13 cellular contexts compared by ENCODE assay signal in the genomic region with DNA sequence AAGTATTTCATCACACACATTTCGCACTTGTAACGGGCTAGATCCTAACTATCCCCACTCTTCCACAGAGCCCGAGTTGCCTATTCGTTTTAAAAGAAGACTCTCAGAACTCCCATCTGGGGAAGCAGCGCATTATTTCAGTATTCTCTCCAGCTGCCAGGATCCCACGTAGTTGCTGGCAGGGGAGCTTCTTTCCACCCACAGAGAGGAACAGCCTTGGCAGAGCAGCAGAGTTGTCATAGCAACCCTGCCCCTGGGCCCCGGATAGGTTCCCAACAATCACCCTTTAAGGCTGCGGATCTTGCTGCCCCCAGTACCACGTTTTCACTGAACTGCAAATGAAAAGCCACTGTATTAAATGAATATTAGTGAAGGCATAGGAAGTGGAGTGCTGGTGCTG.
DNase-seq lines count a peak whose midpoint lies in the region; ATAC-seq and TF ChIP-seq lines count a peak whose summit lies in the region.
"Had no signal": no experiment of that assay in that cellular context is flagged by ENCODE, and none has a peak within 500 bp of the region (broad histone marks: within the 10 kb centered on the region; RNA-seq: fewer than 3 reads in every experiment).

No MANE protein-coding gene starts in this region.

- H3K4me3 ChIP-seq in SK-N-MC (peak overlapping the region; percentile 44), hepatocyte (no peak overlapping the region), WERI-Rb-1 (ENCODE audit: low read depth, low read length) (no peak overlapping the region)
- H3K4me3 ChIP-seq: SJSA1 had no signal

- DNase-seq in NCI-H1048 (lab: John Stamatoyannopoulos, UW), result peak; percentile 45
- peak; percentile 35 for DNase-seq in SK-N-MC (ENCODE audit: low read depth, low spot score)
- DNase-seq in hepatocyte (ENCODE audit: low spot score), result peak; percentile 13
- no peak for DNase-seq in sciatic nerve (ENCODE audit: low spot score)
- no peak for DNase-seq in WERI-Rb-1
- no peak for DNase-seq in SW480 (ENCODE audit: low spot score)
- DNase-seq: DMS79 treated with DMSO at 0.1 percent for 48 hours, HFFc6, NCI-H2029 had no signal

- intact Hi-C loops in sciatic nerve (cut with DNase I), result no loop called here

- no peaks in the 10 kb centered on the region for H3K27me3 ChIP-seq in hepatocyte
- H3K27me3 ChIP-seq in WERI-Rb-1 (ENCODE audit: insufficient read depth, low read depth, severe bottlenecking), result no peaks in the 10 kb centered on the region
- H3K27me3 ChIP-seq: SJSA1 had no signal

- H3K79me2 ChIP-seq in hepatocyte, result no peaks in the 10 kb centered on the region
- H3K79me2 ChIP-seq: parathyroid adenoma had no signal

- no peaks in the 10 kb centered on the region for H4K20me1 ChIP-seq in hepatocyte (ENCODE audit: insufficient read depth, poor library complexity, severe bottlenecking)

- H3K36me3 ChIP-seq in SK-N-MC (ENCODE audit: insufficient read depth, low read length) (no peaks in the 10 kb centered on the region), hepatocyte (replicated peaks; ENCODE audit: insufficient read depth, low read depth) (no peaks in the 10 kb centered on the region), WERI-Rb-1 (no peaks in the 10 kb centered on the region)
- H3K36me3 ChIP-seq: SJSA1 had no signal

- no peak overlapping the region for H2AFZ ChIP-seq in hepatocyte
- H2AFZ ChIP-seq: parathyroid adenoma had no signal

- H3K27ac ChIP-seq in SK-N-MC, result peak overlapping the region; percentile 13; the same call in 1 of the 2 replicates
- no peak overlapping the region for H3K27ac ChIP-seq in hepatocyte
- no peak overlapping the region for H3K27ac ChIP-seq in WERI-Rb-1
- H3K27ac ChIP-seq: parathyroid adenoma, SJSA1 had no signal

- H3K4me1 ChIP-seq in hepatocyte (ENCODE audit: insufficient read depth), result no peaks in the 10 kb centered on the region
- H3K4me1 ChIP-seq: parathyroid adenoma, SJSA1 had no signal

- H3K9me3 ChIP-seq in SK-N-MC (ENCODE audit: low read depth, low read length), result no peaks in the 10 kb centered on the region
- H3K9me3 ChIP-seq in hepatocyte (ENCODE audit: low read depth), result no peaks in the 10 kb centered on the region
- H3K9me3 ChIP-seq in WERI-Rb-1 (ENCODE audit: severe bottlenecking), result no peaks in the 10 kb centered on the region
- H3K9me3 ChIP-seq: SJSA1 had no signal

- ATAC-seq in sciatic nerve (peak; percentile 55), HG03469 (IDR thresholded peaks at IDR 0.05; ENCODE audit: unreplicated experiment) (no peak), esophagus mucosa (no peak)

- 46% methylated on average over 9 of the region's 9 CpGs for WGBS in hepatocyte (ENCODE audit: low lambda C conversion rate, missing lambda C conversion rate)

- H3K9ac ChIP-seq in SK-N-MC (ENCODE audit: insufficient read length), result no peak overlapping the region
- H3K9ac ChIP-seq: parathyroid adenoma had no signal

- H3K4me2 ChIP-seq in hepatocyte, result no peak overlapping the region

- H3K9me2 ChIP-seq in hepatocyte (replicated peaks; ENCODE audit: insufficient read depth), result no peaks in the 10 kb centered on the region

- TF ChIP-seq CTCF in hepatocyte (IDR thresholded peaks at IDR 0.05; ENCODE audit: poor library complexity) (no peak), WERI-Rb-1 (IDR thresholded peaks at IDR 0.05; ENCODE audit: low read depth, low read length) (no peak)

Comparison
In these comparisons a context has a peak if more than half of its experiments do, and no peak if none do; other contexts are left out.
1. DNase-seq: peak in NCI-H1048 (single experiment), SK-N-MC (single experiment) and hepatocyte (single experiment); none in sciatic nerve (single experiment), WERI-Rb-1 (single experiment) and SW480 (single experiment).